25 cellular contexts compared by ENCODE assay signal in genomic region chr7:121015560-121015959, GRCh38. TPM values are rescaled to one million over a fixed set of nuclear protein-coding genes. Genes with fewer than 3 reads are reported as not detected.
"Had no signal": no experiment of that assay in that cellular context is flagged by ENCODE, and none has a peak within 500 bp of the region (broad histone marks: within the 10 kb centered on the region; RNA-seq: fewer than 3 reads in every experiment).

No MANE protein-coding gene starts in this region.

- H3K9me3 Mint-ChIP-seq: naive B cell; stimulated activated naive CD8-positive, alpha-beta T cell treated with anti-CD3 and anti-CD28 coated beads, Interleukin-15, Interleukin-2, amounts not matched to agents 100 ng/mL and 50 ng/mL, for 24 hours had no signal

- H3K36me3 Mint-ChIP-seq: activated naive CD8-positive, alpha-beta T cell; naive B cell had no signal

- FAIRE-seq: endothelial cell of umbilical vein had no signal

- H3K27ac Mint-ChIP-seq: activated naive CD8-positive, alpha-beta T cell; naive B cell; nephron progenitor cell; stimulated activated naive CD8-positive, alpha-beta T cell treated with anti-CD3 and anti-CD28 coated beads, Interleukin-15, Interleukin-2, amounts not matched to agents 100 ng/mL and 50 ng/mL, for 24 hours had no signal

- H3K4me3 ChIP-seq: body of pancreas, upper lobe of right lung had no signal

- H3K9me3 ChIP-seq: body of pancreas, neutrophil, upper lobe of right lung had no signal

- H3K36me3 ChIP-seq: neutrophil, upper lobe of right lung had no signal

- H3K4me3 Mint-ChIP-seq: activated naive CD8-positive, alpha-beta T cell; naive B cell; nephron progenitor cell; stimulated activated naive CD8-positive, alpha-beta T cell treated with anti-CD3 and anti-CD28 coated beads, Interleukin-15, Interleukin-2, amounts not matched to agents 100 ng/mL and 50 ng/mL, for 24 hours had no signal

- DNase-seq: activated CD4-positive, alpha-beta T cell treated with anti-CD3 and anti-CD28 coated beads for 4 hours; activated CD4-positive, alpha-beta T cell treated with anti-CD3 and anti-CD28 coated beads, Interleukin-2, amount 50 U/mL, for 48 hours; activated CD8-positive, alpha-beta memory T cell treated with anti-CD3 and anti-CD28 coated beads for 24 hours; activated effector memory CD4-positive, alpha-beta T cell treated with Interleukin-2 at 50 U/mL for 16 hours; activated naive CD4-positive, alpha-beta T cell treated with Interleukin-2 at 50 U/mL for 16 hours; aorta; body of pancreas; cerebellar nuclear complex; cortex of kidney; foreskin fibroblast; kidney glomerular epithelial cell; naive B cell; nephron progenitor cell; retina; stimulated activated CD4-positive, alpha-beta T cell treated with anti-CD3 and anti-CD28 coated beads, Interleukin-12 subunit alpha, Interleukin-12 subunit beta, amount 100 ng/mL, for 4 hours; stimulated activated CD4-positive, alpha-beta T cell treated with anti-CD3 and anti-CD28 coated beads, Interleukin-4, amount 100 ng/mL, for 1 hour; substantia nigra; upper lobe of right lung had no signal

- H3K27ac ChIP-seq: body of pancreas, neutrophil, upper lobe of right lung, VCaP had no signal

- H3K4me1 ChIP-seq: body of pancreas had no signal

- H3K27me3 ChIP-seq: body of pancreas, neutrophil, upper lobe of right lung had no signal

- H3K4me1 Mint-ChIP-seq: naive B cell had no signal

- ATAC-seq: body of pancreas, left lobe of liver, upper lobe of right lung had no signal

RNA-seq across cellular contexts. Expression of gene CPED1, which starts 27.0 kb away (rescaled TPM):
- total RNA-seq: T-helper 1 cell treated with Interleukin-12 subunit alpha and Interleukin-12 subunit beta and Interleukin-4 antibody, amounts not matched to agents 30 ng/mL and 1 ng/mL, for 36 hours had no signal
